In genomic region chr15:90188914-90189748, GRCh38 we compare ENCODE assay signal across 12 cellular contexts. TPM values are rescaled to one million over a fixed set of nuclear protein-coding genes. Genes with fewer than 3 reads are reported as not detected.
A peak's percentile ranks its signal among the peaks of the same experiment; 100 is the strongest.
DNase-seq lines count a peak whose midpoint lies in the region; ATAC-seq and TF ChIP-seq lines count a peak whose summit lies in the region.
"Had no signal": no experiment of that assay in that cellular context is flagged by ENCODE, and none has a peak within 500 bp of the region (broad histone marks: within the 10 kb centered on the region; RNA-seq: fewer than 3 reads in every experiment).

No MANE protein-coding gene starts in this region.

- DNase-seq in activated naive CD8-positive, alpha-beta T cell treated with anti-CD3 and anti-CD28 coated beads, Interleukin-2, amount 10 ng/mL, durations not matched to agents 7 days and 5 days, result no peak
- DNase-seq in activated naive CD8-positive, alpha-beta T cell treated with anti-CD3 and anti-CD28 coated beads, Interleukin-2, amount 50 U/mL, for 24 hours, result no peak
- DNase-seq in Panc1 (ENCODE audit: low read depth, low spot score) (no peak), esophagus squamous epithelium (lab: John Stamatoyannopoulos, UW) (no peak), tibial nerve (ENCODE audit: low spot score in 2 of 2) (no peak), DMS79 treated with DMSO at 0.1 percent for 48 hours (lab: John Stamatoyannopoulos, UW) (no peak), GM03348 (ENCODE audit: low spot score) (no peak)
- DNase-seq: amniotic stem cell; DMS153; nephron progenitor cell; stimulated activated CD4-positive, alpha-beta T cell treated with anti-CD3 and anti-CD28 coated beads, Interleukin-12 subunit alpha, Interleukin-12 subunit beta, amount 100 ng/mL, for 4 hours had no signal

- TF ChIP-seq CTCF in Panc1 (IDR thresholded peaks at IDR 0.05) (no peak), esophagus squamous epithelium (IDR thresholded peaks at IDR 0.05) (no peak), tibial nerve (IDR thresholded peaks at IDR 0.05) (no peak)

- in situ Hi-C loops in Panc1 (cut with HindIII; ENCODE audit: low pct_unique_long_range_greater_than_20kb, low sequenced_read_pairs), result no loop called here

- H3K27ac ChIP-seq in Panc1 (ENCODE audit: low read length), result peak overlapping the region; percentile 93
- peak overlapping the region; percentile 92 to 99 (median 97) for H3K27ac ChIP-seq in esophagus squamous epithelium
- H3K27ac ChIP-seq in tibial nerve, result peak overlapping the region in 3 of 4 donors; percentile 83 to 97 (median 96)

- no peak for ATAC-seq in activated naive CD8-positive, alpha-beta T cell treated with anti-CD3 and anti-CD28 coated beads, Interleukin-2, amount 10 ng/mL, durations not matched to agents 7 days and 5 days (ENCODE audit: low read depth)
- ATAC-seq in activated naive CD8-positive, alpha-beta T cell treated with anti-CD3 and anti-CD28 coated beads, Interleukin-2, amount 50 U/mL, for 24 hours, result no peak
- no peak for ATAC-seq in Panc1
- ATAC-seq in GM21367 (IDR thresholded peaks at IDR 0.05; ENCODE audit: unreplicated experiment), result no peak

- peak overlapping the region; percentile 16 for H3K27ac Mint-ChIP-seq in activated naive CD8-positive, alpha-beta T cell treated with anti-CD3 and anti-CD28 coated beads, Interleukin-2, amount 10 ng/mL, durations not matched to agents 7 days and 5 days
- no peak overlapping the region for H3K27ac Mint-ChIP-seq in activated naive CD8-positive, alpha-beta T cell treated with anti-CD3 and anti-CD28 coated beads, Interleukin-2, amount 50 U/mL, for 24 hours
- H3K27ac Mint-ChIP-seq: nephron progenitor cell had no signal

- TF ChIP-seq POLR2A in esophagus squamous epithelium (IDR thresholded peaks at IDR 0.05) (no peak), tibial nerve (IDR thresholded peaks at IDR 0.05) (no peak)

- no peaks in the 10 kb centered on the region for H3K36me3 Mint-ChIP-seq in activated naive CD8-positive, alpha-beta T cell treated with anti-CD3 and anti-CD28 coated beads, Interleukin-2, amount 10 ng/mL, durations not matched to agents 7 days and 5 days
- no peaks in the 10 kb centered on the region for H3K36me3 Mint-ChIP-seq in activated naive CD8-positive, alpha-beta T cell treated with anti-CD3 and anti-CD28 coated beads, Interleukin-2, amount 50 U/mL, for 24 hours (ENCODE audit: low read depth)

- H3K4me1 ChIP-seq in Panc1 (ENCODE audit: control insufficient read depth, insufficient read depth, low read length) (peaks cover 71% of the 10 kb centered on the region), esophagus squamous epithelium (peaks cover 49 to 100% (median 82%) of the 10 kb centered on the region in 3 donors), tibial nerve (peaks cover 0 to 85% (median 69%) of the 10 kb centered on the region in 4 donors)

- H3K9me3 ChIP-seq in Panc1 (ENCODE audit: control insufficient read depth, insufficient read depth, low read depth, low read length) (no peaks in the 10 kb centered on the region), esophagus squamous epithelium (no peaks in the 10 kb centered on the region), tibial nerve (no peaks in the 10 kb centered on the region)

- H3K9me3 Mint-ChIP-seq in activated naive CD8-positive, alpha-beta T cell treated with anti-CD3 and anti-CD28 coated beads, Interleukin-2, amount 10 ng/mL, durations not matched to agents 7 days and 5 days, result no peaks in the 10 kb centered on the region
- no peaks in the 10 kb centered on the region for H3K9me3 Mint-ChIP-seq in activated naive CD8-positive, alpha-beta T cell treated with anti-CD3 and anti-CD28 coated beads, Interleukin-2, amount 50 U/mL, for 24 hours
- H3K9me3 Mint-ChIP-seq: nephron progenitor cell had no signal

- CTCF ChIA-PET in Panc1 (lab: Charles Lee), result no interaction called here

- no peak overlapping the region for H3K4me3 Mint-ChIP-seq in activated naive CD8-positive, alpha-beta T cell treated with anti-CD3 and anti-CD28 coated beads, Interleukin-2, amount 10 ng/mL, durations not matched to agents 7 days and 5 days
- no peak overlapping the region for H3K4me3 Mint-ChIP-seq in activated naive CD8-positive, alpha-beta T cell treated with anti-CD3 and anti-CD28 coated beads, Interleukin-2, amount 50 U/mL, for 24 hours
- H3K4me3 Mint-ChIP-seq: nephron progenitor cell had no signal

- WGBS in esophagus squamous epithelium, 2 donors, result 40 to 41% methylated on average over 7 to 8 of the region's 8 CpGs
- 67 to 76% methylated on average over 8 of the region's 8 CpGs for WGBS in tibial nerve, 2 donors

- BruUV-seq in Panc1 (replicated peaks; lab: Mats Ljungman, UMichigan), result TSS peak; percentile 47

- no peaks in the 10 kb centered on the region for H3K27me3 ChIP-seq in Panc1 (ENCODE audit: control insufficient read depth, insufficient read depth, low read length)
- peaks cover 0 to 6% (median 0%) of the 10 kb centered on the region in 4 donors for H3K27me3 ChIP-seq in esophagus squamous epithelium
- no peaks in the 10 kb centered on the region for H3K27me3 ChIP-seq in tibial nerve

- H3K4me1 Mint-ChIP-seq in activated naive CD8-positive, alpha-beta T cell treated with anti-CD3 and anti-CD28 coated beads, Interleukin-2, amount 10 ng/mL, durations not matched to agents 7 days and 5 days, result peaks cover 31% of the 10 kb centered on the region
- H3K4me1 Mint-ChIP-seq in activated naive CD8-positive, alpha-beta T cell treated with anti-CD3 and anti-CD28 coated beads, Interleukin-2, amount 50 U/mL, for 24 hours, result peaks cover 35% of the 10 kb centered on the region

- peak in 1 of 2 donors; percentile 79 for TF ChIP-seq EP300 in tibial nerve (IDR thresholded peaks at IDR 0.05)

- intact Hi-C loops in Panc1 (cut with micrococcal nuclease; ENCODE audit: unreplicated experiment), result no loop called here
- intact Hi-C loops in esophagus squamous epithelium (cut with DNase I), result no loop called here

- no peaks in the 10 kb centered on the region for H3K36me3 ChIP-seq in Panc1 (ENCODE audit: control insufficient read depth, insufficient read depth, low read length)
- H3K36me3 ChIP-seq in esophagus squamous epithelium, result peaks cover 0 to 3% (median 0%) of the 10 kb centered on the region in 3 donors
- H3K36me3 ChIP-seq in tibial nerve, result no peaks in the 10 kb centered on the region

- POLR2A ChIA-PET in activated naive CD8-positive, alpha-beta T cell treated with anti-CD3 and anti-CD28 coated beads, Interleukin-2, amount 10 ng/mL, durations not matched to agents 7 days and 5 days (lab: Charles Lee), result interaction anchor here (1.3 kb wide), 1 partner anchor 12 kb away, joined by 4 read pairs; the partner anchor contains the start of gene SEMA4B
- POLR2A ChIA-PET in Panc1 (lab: Charles Lee), result interaction anchor here (0.6 to 1.1 kb wide), 4 partner anchors 11 to 87 kb away, joined by 3 to 10 read pairs (median 4); partner anchors contain the start of gene SEMA4B

- H3K4me3 ChIP-seq in Panc1 (ENCODE audit: low read depth in 2 of 2, low read length in 2 of 2) (no peak overlapping the region), esophagus squamous epithelium (no peak overlapping the region), tibial nerve (peak overlapping the region in 1 of 4 donors; percentile 11)

- H3K27me3 Mint-ChIP-seq in activated naive CD8-positive, alpha-beta T cell treated with anti-CD3 and anti-CD28 coated beads, Interleukin-2, amount 10 ng/mL, durations not matched to agents 7 days and 5 days, result no peaks in the 10 kb centered on the region
- no peaks in the 10 kb centered on the region for H3K27me3 Mint-ChIP-seq in activated naive CD8-positive, alpha-beta T cell treated with anti-CD3 and anti-CD28 coated beads, Interleukin-2, amount 50 U/mL, for 24 hours

RNA-seq across cellular contexts. Expression of gene SEMA4B, which starts 12.0 kb away (rescaled TPM):
- total RNA-seq in activated naive CD8-positive, alpha-beta T cell treated with anti-CD3 and anti-CD28 coated beads, Interleukin-2, amount 10 ng/mL, durations not matched to agents 7 days and 5 days, result 10 to 100 TPM; 14.1 to 15.4 TPM
- 600 TPM for total RNA-seq in Panc1 (2021; ENCODE audit: unreplicated experiment)
- 1,018 TPM for polyA plus RNA-seq in Panc1 (2012; ENCODE audit: insufficient read length)
- 100 to 1,000 TPM in 3 of 4 donors, 10 to 100 TPM in 1; 87.9 to 209 (median 136) TPM for total RNA-seq in esophagus squamous epithelium
- total RNA-seq in tibial nerve, result 100 to 1,000 TPM in 1 of 4 donors, 10 to 100 TPM in 3; 43.1 to 104 (median 59.0) TPM

RNA-seq across cellular contexts. Expression of gene CIB1, which starts 44.6 kb away (rescaled TPM):
- 100 to 1,000 TPM; 129 to 130 TPM for total RNA-seq in activated naive CD8-positive, alpha-beta T cell treated with anti-CD3 and anti-CD28 coated beads, Interleukin-2, amount 10 ng/mL, durations not matched to agents 7 days and 5 days
- 193 TPM for total RNA-seq in Panc1 (2021; ENCODE audit: unreplicated experiment)
- 352 TPM for polyA plus RNA-seq in Panc1 (2012; ENCODE audit: insufficient read length)
- 10 to 100 TPM; 44.2 to 58.9 (median 45.9) TPM for total RNA-seq in esophagus squamous epithelium
- total RNA-seq in tibial nerve, result 10 to 100 TPM; 27.5 to 48.1 (median 37.8) TPM

RNA-seq across cellular contexts. Expression of gene GDPGP1, which starts 44.9 kb away (rescaled TPM):
- 10 to 100 TPM; 10.2 to 10.3 TPM for total RNA-seq in activated naive CD8-positive, alpha-beta T cell treated with anti-CD3 and anti-CD28 coated beads, Interleukin-2, amount 10 ng/mL, durations not matched to agents 7 days and 5 days
- total RNA-seq in Panc1 (2021; ENCODE audit: unreplicated experiment), result 22.8 TPM
- polyA plus RNA-seq in Panc1 (2012; ENCODE audit: insufficient read length), result 11.7 TPM
- total RNA-seq in esophagus squamous epithelium, result 1 to 10 TPM; 4.7 to 8.4 (median 5.5) TPM
- 1 to 10 TPM; 1.4 to 6.9 (median 4.9) TPM for total RNA-seq in tibial nerve
